In the genomic region with DNA sequence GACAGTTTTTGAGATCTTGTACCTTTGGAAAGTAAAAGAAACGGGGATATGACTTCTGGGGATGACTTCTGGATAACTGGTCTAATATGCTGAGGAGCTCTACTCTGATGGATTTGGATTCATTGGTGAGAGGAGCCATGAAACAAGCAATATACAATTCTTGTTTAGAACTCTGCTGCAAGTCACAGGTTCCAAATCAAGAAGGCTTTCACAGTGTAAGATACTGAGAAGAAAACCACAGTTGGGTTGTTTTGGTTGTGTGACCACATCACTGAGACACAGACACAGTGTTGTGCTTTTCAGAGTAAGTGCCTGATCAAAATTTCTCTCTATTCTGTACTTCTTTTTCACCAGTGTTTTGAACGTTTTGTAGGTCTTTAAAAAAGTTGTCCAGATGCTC, we compare ENCODE assay signal across 10 cellular contexts. TPM values are rescaled to one million over a fixed set of nuclear protein-coding genes. Genes with fewer than 3 reads are reported as not detected.
DNase-seq lines count a peak whose midpoint lies in the region; ATAC-seq and TF ChIP-seq lines count a peak whose summit lies in the region.
"Had no signal": no experiment of that assay in that cellular context is flagged by ENCODE, and none has a peak within 500 bp of the region (broad histone marks: within the 10 kb centered on the region; RNA-seq: fewer than 3 reads in every experiment).

No MANE protein-coding gene starts in this region.

- no peak for TF ChIP-seq POLR2A in gastrocnemius medialis (IDR thresholded peaks at IDR 0.05)

- in situ Hi-C loops in brain microvascular endothelial cell (cut with HindIII; ENCODE audit: low pct_ligation_motif_present, low sequenced_read_pairs) (no loop called here), gastrocnemius medialis (cut with MboI; ENCODE audit: low sequenced_read_pairs in 4 of 4) (no loop called here)

- H3K36me3 ChIP-seq in neutrophil (no peaks in the 10 kb centered on the region), brain microvascular endothelial cell (replicated peaks) (no peaks in the 10 kb centered on the region), gastrocnemius medialis (peaks cover 0 to 8% of the 10 kb centered on the region in 2 donors)

- DNase-seq in brain microvascular endothelial cell (no peak), gastrocnemius medialis (no peak), DMS153 treated with DMSO at 0.1 percent for 48 hours (lab: John Stamatoyannopoulos, UW; ENCODE audit: unreplicated experiment) (no peak)
- DNase-seq: H7, hippocampal formation, NCI-H510A had no signal

- H3K4me1 ChIP-seq in neutrophil (ENCODE audit: control insufficient read depth in 1 of 2, insufficient read depth in 1 of 2, low read depth in 1 of 2, low read length in 1 of 2) (peaks cover 0 to 6% of the 10 kb centered on the region in 2 experiments), gastrocnemius medialis (no peaks in the 10 kb centered on the region)

- intact Hi-C loops in gastrocnemius medialis (cut with DNase I; ENCODE audit: low total_unique reads): no loop called here

- H3K9me3 ChIP-seq in neutrophil (no peaks in the 10 kb centered on the region), gastrocnemius medialis (no peaks in the 10 kb centered on the region)

- peak overlapping the region; percentile 54 for H3K27ac ChIP-seq in VCaP
- H3K27ac ChIP-seq in neutrophil: peak overlapping the region; percentile 56
- H3K27ac ChIP-seq in brain microvascular endothelial cell: no peak overlapping the region
- H3K27ac ChIP-seq in gastrocnemius medialis: peak overlapping the region in 1 of 4 donors; percentile 38

- ATAC-seq in GM18867 (IDR thresholded peaks at IDR 0.05; ENCODE audit: unreplicated experiment) (peak; percentile 63), HG02885 (IDR thresholded peaks at IDR 0.05; ENCODE audit: poor library complexity, unreplicated experiment) (peak; percentile 53), gastrocnemius medialis (no peak)

- TF ChIP-seq CTCF in VCaP (conservative IDR thresholded peaks at IDR 0.05): no peak
- no peak for TF ChIP-seq CTCF in neutrophil (IDR thresholded peaks at IDR 0.05)
- no peak for TF ChIP-seq CTCF in brain microvascular endothelial cell (IDR thresholded peaks at IDR 0.05; ENCODE audit: low read depth, low read length, missing control alignments)
- no peak for TF ChIP-seq CTCF in gastrocnemius medialis (IDR thresholded peaks at IDR 0.05 in 4 of 5, conservative IDR thresholded peaks at IDR 0.05 in 1 of 5)

- no peak overlapping the region for H3K4me3 ChIP-seq in neutrophil (ENCODE audit: low read depth in 1 of 2, low read length in 1 of 2)
- H3K4me3 ChIP-seq in brain microvascular endothelial cell (ENCODE audit: low read depth, low read length): no peak overlapping the region
- no peak overlapping the region for H3K4me3 ChIP-seq in gastrocnemius medialis

- H3K27me3 ChIP-seq in neutrophil (no peaks in the 10 kb centered on the region), brain microvascular endothelial cell (replicated peaks) (no peaks in the 10 kb centered on the region), gastrocnemius medialis (no peaks in the 10 kb centered on the region)

RNA-seq across cellular contexts. Expression of a gene that starts 13.1 kb away (rescaled TPM):
- total RNA-seq in gastrocnemius medialis: 100 to 1,000 TPM in 1 of 4 donors, 10 to 100 TPM in 3; 16.8 to 284 (median 56.7) TPM

RNA-seq across cellular contexts. Expression of a gene that starts 13.2 kb away (rescaled TPM):
- 100 to 1,000 TPM; 489 to 938 (median 679) TPM for total RNA-seq in gastrocnemius medialis

RNA-seq across cellular contexts. Expression of a gene that starts 44.9 kb away (rescaled TPM):
- total RNA-seq in gastrocnemius medialis: not detected
- total RNA-seq: H7 had no signal

Comparison
In these comparisons a context has a peak if more than half of its experiments do, and no peak if none do; other contexts are left out.
1. ATAC-seq: peak in GM18867 (single experiment) and HG02885 (single experiment); none in gastrocnemius medialis (0 of 2).